Comparison of ENCODE assay signal across 14 cellular contexts in genomic region chr2:110869472-110870446, GRCh38.
A peak's percentile ranks its signal among the peaks of the same experiment; 100 is the strongest.
DNase-seq lines count a peak whose midpoint lies in the region; FAIRE-seq and TF ChIP-seq lines count a peak whose summit lies in the region.
"Had no signal": no experiment of that assay in that cellular context is flagged by ENCODE, and none has a peak within 500 bp of the region (broad histone marks: within the 10 kb centered on the region; RNA-seq: fewer than 3 reads in every experiment).

No MANE protein-coding gene starts in this region.

- H3K27ac Mint-ChIP-seq in Calu3 (ENCODE audit: unreplicated experiment), result no peak overlapping the region
- H3K27ac Mint-ChIP-seq: activated T-cell treated with anti-CD3 and anti-CD28 coated beads, Interleukin-2, amount 50 U/mL, for 72 hours had no signal

- H3K9me3 ChIP-seq in SK-N-SH, result no peaks in the 10 kb centered on the region
- H3K9me3 ChIP-seq in kidney (ENCODE audit: control insufficient read depth in 1 of 2, low read length in 2 of 2), result no peaks in the 10 kb centered on the region
- H3K9me3 ChIP-seq: BLaER1, testis had no signal

- H3K9me2 ChIP-seq in SK-N-SH, result no peaks in the 10 kb centered on the region

- H3K27me3 ChIP-seq in SK-N-SH (ENCODE audit: insufficient read depth), result no peaks in the 10 kb centered on the region
- H3K27me3 ChIP-seq: BLaER1, testis had no signal

- H3K9me3 Mint-ChIP-seq in Calu3 (ENCODE audit: low read depth, unreplicated experiment), result no peaks in the 10 kb centered on the region
- H3K9me3 Mint-ChIP-seq: activated T-cell treated with anti-CD3 and anti-CD28 coated beads, Interleukin-2, amount 50 U/mL, for 72 hours had no signal

- no TSS peak for BruUV-seq in Calu3 (replicated peaks; lab: Mats Ljungman, UMichigan)

- TF ChIP-seq RAD21 in SK-N-SH (IDR thresholded peaks at IDR 0.05; ENCODE audit: low read length), result no peak

- no peaks in the 10 kb centered on the region for H3K79me2 ChIP-seq in SK-N-SH (ENCODE audit: insufficient read depth)

- TF ChIP-seq EP300 in SK-N-SH (IDR thresholded peaks at IDR 0.05; ENCODE audit: borderline replicate concordance in 1 of 2, low read depth in 1 of 2, low read length in 1 of 2), result no peak

- H3K4me1 Mint-ChIP-seq in Calu3 (ENCODE audit: low read depth, unreplicated experiment), result peaks cover 10% of the 10 kb centered on the region

- H3F3A ChIP-seq in SK-N-SH (replicated peaks; ENCODE audit: insufficient read depth), result no peaks in the 10 kb centered on the region

- H3K36me3 ChIP-seq in SK-N-SH (replicated peaks in 1 of 2; ENCODE audit: control insufficient read depth in 1 of 2, insufficient read depth in 2 of 2, low read length in 1 of 2) (no peaks in the 10 kb centered on the region), kidney (ENCODE audit: control insufficient read depth in 1 of 2, insufficient read depth in 2 of 2, low read length in 2 of 2) (no peaks in the 10 kb centered on the region)
- H3K36me3 ChIP-seq: BLaER1 had no signal

- DNase-seq in Calu3 (peak; percentile 68), HS-5 (ENCODE audit: low read depth) (peak; percentile 22), SK-N-SH (peak; percentile 51), kidney (peak; percentile 84), NOMO-1 treated with DMSO at 0.1 percent for 48 hours (lab: John Stamatoyannopoulos, UW; ENCODE audit: unreplicated experiment) (no peak), UCSD-AML1 (lab: John Stamatoyannopoulos, UW; ENCODE audit: unreplicated experiment) (no peak), midbrain (lab: John Stamatoyannopoulos, UW) (no peak)
- no peak for DNase-seq in activated CD8-positive, alpha-beta memory T cell treated with anti-CD3 and anti-CD28 coated beads, Interleukin-2, amount 50 U/mL, for 4 hours
- DNase-seq: activated T-cell treated with anti-CD3 and anti-CD28 coated beads, Interleukin-2, amount 50 U/mL, for 72 hours; NCI-H1436 treated with DMSO at 0.1 percent for 48 hours; T1000; testis had no signal

- no peak overlapping the region for H3K9ac ChIP-seq in SK-N-SH
- no peak overlapping the region for H3K9ac ChIP-seq in kidney (ENCODE audit: low read length in 2 of 2)
- H3K9ac ChIP-seq: BLaER1 had no signal

- intact Hi-C loops in Calu3 (cut with micrococcal nuclease; ENCODE audit: unreplicated experiment), result loop anchor here (2.0 kb wide), 1 partner anchor 75 kb away; no protein-coding TSS in a partner anchor
- intact Hi-C loops in kidney (cut with DNase I), result no loop called here

- no peak for FAIRE-seq in kidney (lab: Jason Lieb, UNC)

- peaks cover 0 to 12% of the 10 kb centered on the region in 2 experiments; a peak in 1 of 4 replicates for H3K4me1 ChIP-seq in SK-N-SH (ENCODE audit: control insufficient read depth in 1 of 2, insufficient read depth in 2 of 2, low read depth in 1 of 2, low read length in 1 of 2)
- H3K4me1 ChIP-seq in kidney (ENCODE audit: control insufficient read depth in 1 of 2, insufficient read depth in 1 of 2, low read depth in 1 of 2, low read length in 2 of 2), result no peaks in the 10 kb centered on the region
- H3K4me1 ChIP-seq: testis had no signal

- no peaks in the 10 kb centered on the region for H3K36me3 Mint-ChIP-seq in Calu3 (ENCODE audit: insufficient read depth, unreplicated experiment)

- no peak overlapping the region for H3K4me3 Mint-ChIP-seq in Calu3 (ENCODE audit: low read depth, unreplicated experiment)
- H3K4me3 Mint-ChIP-seq: activated T-cell treated with anti-CD3 and anti-CD28 coated beads, Interleukin-2, amount 50 U/mL, for 72 hours had no signal

- 44% methylated on average over 8 of the region's 10 CpGs for WGBS in SK-N-SH (ENCODE audit: low lambda C conversion rate)

- POLR2A ChIA-PET in SK-N-SH (lab: Yijun Ruan, JAX), result no interaction called here

- CTCF ChIA-PET in Calu3 (lab: Charles Lee), result no interaction called here
- CTCF ChIA-PET in SK-N-SH (lab: Yijun Ruan, JAX), result no interaction called here

- no peak overlapping the region for H3K4me2 ChIP-seq in SK-N-SH
- H3K4me2 ChIP-seq: BLaER1 had no signal

- H2AFZ ChIP-seq in SK-N-SH (ENCODE audit: low read depth), result no peak overlapping the region

- no peak overlapping the region; a peak in 1 of 4 replicates for H3K27ac ChIP-seq in SK-N-SH (ENCODE audit: low read depth in 2 of 2, low read length in 1 of 2)
- H3K27ac ChIP-seq in kidney (ENCODE audit: low read depth in 2 of 2, low read length in 2 of 2), result no peak overlapping the region
- H3K27ac ChIP-seq: BLaER1, HL-60, testis had no signal

- peaks cover 38% of the 10 kb centered on the region for H3K27me3 Mint-ChIP-seq in Calu3 (ENCODE audit: unreplicated experiment)

- TF ChIP-seq CTCF in Calu3 (IDR thresholded peaks at IDR 0.05; ENCODE audit: unreplicated experiment) (no peak), SK-N-SH (IDR thresholded peaks at IDR 0.05) (no peak), kidney (IDR thresholded peaks at IDR 0.05; ENCODE audit: borderline replicate concordance, extremely low read depth, insufficient read depth) (no peak)

- no peak overlapping the region for H3K4me3 ChIP-seq in SK-N-SH (ENCODE audit: low read depth in 2 of 2, low read length in 1 of 2)
- no peak overlapping the region for H3K4me3 ChIP-seq in kidney (ENCODE audit: low read length in 2 of 2)
- H3K4me3 ChIP-seq: BLaER1, testis had no signal

- no peaks in the 10 kb centered on the region for H4K20me1 ChIP-seq in SK-N-SH (ENCODE audit: insufficient read depth)
- H4K20me1 ChIP-seq: BLaER1 had no signal

TF ChIP-seq in SK-N-SH, 30 proteins besides CTCF, POLR2A, EP300 and RAD21:
- no peak for TF ChIP-seq FOXJ3 (CRISPR knock-in tag; IDR thresholded peaks at IDR 0.05)
- TF ChIP-seq RFX5 (IDR thresholded peaks at IDR 0.05; ENCODE audit: low read length), result 0 out of 2 replicates have a peak, but pooled peaks have one; percentile 22
- TF ChIP-seq REST (IDR thresholded peaks at IDR 0.05; ENCODE audit: low read depth, low read length), result peak; percentile 68; the same call in 1 of the 2 replicates
- peak; percentile 46; the same call in 1 of the 2 replicates for TF ChIP-seq NFIC (IDR thresholded peaks at IDR 0.05; ENCODE audit: borderline replicate concordance)

Comparison
In these comparisons a context has a peak if more than half of its experiments do, and no peak if none do; other contexts are left out.
1. DNase-seq: peak in Calu3 (single experiment), HS-5 (single experiment), SK-N-SH (single experiment) and kidney (single experiment); none in NOMO-1 treated with DMSO at 0.1 percent for 48 hours (single experiment), activated CD8-positive, alpha-beta memory T cell treated with anti-CD3 and anti-CD28 coated beads, Interleukin-2, amount 50 U/mL, for 4 hours (single experiment), UCSD-AML1 (single experiment) and midbrain (single experiment).